Comparison of ENCODE assay signal across 9 cellular contexts in genomic region chr1:204287466-204287881, GRCh38.
DNase-seq lines count a peak whose midpoint lies in the region; ATAC-seq and TF ChIP-seq lines count a peak whose summit lies in the region.
"Had no signal": no experiment of that assay in that cellular context is flagged by ENCODE, and none has a peak within 500 bp of the region (broad histone marks: within the 10 kb centered on the region; RNA-seq: fewer than 3 reads in every experiment).

No MANE protein-coding gene starts in this region.

- H3K4me3 ChIP-seq in upper lobe of right lung: no peak overlapping the region

- CTCF ChIA-PET in activated naive CD4-positive, alpha-beta T cell treated with anti-CD3 and anti-CD28 coated beads for 36 hours (lab: Charles Lee): interaction anchor here (0.6 to 1.8 kb wide), 3 partner anchors 17 to 76 kb away, joined by 3 to 11 read pairs (median 3); no protein-coding TSS in a partner anchor

- no peaks in the 10 kb centered on the region for H3K27me3 ChIP-seq in upper lobe of right lung

- intact Hi-C loops in activated naive CD4-positive, alpha-beta T cell treated with anti-CD3 and anti-CD28 coated beads for 36 hours (cut with micrococcal nuclease): loop anchor here (2.0 kb wide), 1 partner anchor 37 kb away; no protein-coding TSS in a partner anchor
- intact Hi-C loops in upper lobe of right lung (cut with DNase I): no loop called here

- peak overlapping the region; percentile 86 for H3K4me3 Mint-ChIP-seq in activated naive CD4-positive, alpha-beta T cell treated with anti-CD3 and anti-CD28 coated beads, Interleukin-2, amount 50 U/mL, for 24 hours
- no peak overlapping the region for H3K4me3 Mint-ChIP-seq in activated naive CD4-positive, alpha-beta T cell treated with anti-CD3 and anti-CD28 coated beads for 36 hours

- DNase-seq in activated naive CD4-positive, alpha-beta T cell treated with anti-CD3 and anti-CD28 coated beads for 36 hours: no peak
- DNase-seq in caudate nucleus (lab: John Stamatoyannopoulos, UW): peak in 30 of 61 donors; percentile 35 to 90 (median 54)
- peak; percentile 71 for DNase-seq in medulla oblongata (ENCODE audit: extremely low spot score)
- DNase-seq in upper lobe of right lung: no peak
- no peak for DNase-seq in NCI-H524 (lab: John Stamatoyannopoulos, UW)
- DNase-seq in GDM1 (lab: John Stamatoyannopoulos, UW): no peak
- DNase-seq in SW480 (ENCODE audit: low spot score): no peak
- DNase-seq: NCI-H2081 treated with DMSO at 0.1 percent for 48 hours had no signal

- H3K4me1 Mint-ChIP-seq in activated naive CD4-positive, alpha-beta T cell treated with anti-CD3 and anti-CD28 coated beads, Interleukin-2, amount 50 U/mL, for 24 hours: peaks cover 34% of the 10 kb centered on the region
- H3K4me1 Mint-ChIP-seq in activated naive CD4-positive, alpha-beta T cell treated with anti-CD3 and anti-CD28 coated beads for 36 hours (ENCODE audit: low read depth): peaks cover 20% of the 10 kb centered on the region

- no peaks in the 10 kb centered on the region for H3K27me3 Mint-ChIP-seq in activated naive CD4-positive, alpha-beta T cell treated with anti-CD3 and anti-CD28 coated beads, Interleukin-2, amount 50 U/mL, for 24 hours
- peaks cover 2% of the 10 kb centered on the region for H3K27me3 Mint-ChIP-seq in activated naive CD4-positive, alpha-beta T cell treated with anti-CD3 and anti-CD28 coated beads for 36 hours (ENCODE audit: low read depth)

- H3K9me3 ChIP-seq in upper lobe of right lung: no peaks in the 10 kb centered on the region

- TF ChIP-seq CTCF in upper lobe of right lung (IDR thresholded peaks at IDR 0.05): no peak

- H3K4me1 ChIP-seq in upper lobe of right lung: peaks cover 32% of the 10 kb centered on the region

- H3K36me3 Mint-ChIP-seq in activated naive CD4-positive, alpha-beta T cell treated with anti-CD3 and anti-CD28 coated beads, Interleukin-2, amount 50 U/mL, for 24 hours: no peaks in the 10 kb centered on the region
- no peaks in the 10 kb centered on the region for H3K36me3 Mint-ChIP-seq in activated naive CD4-positive, alpha-beta T cell treated with anti-CD3 and anti-CD28 coated beads for 36 hours (ENCODE audit: low read depth)

- no peaks in the 10 kb centered on the region for H3K36me3 ChIP-seq in upper lobe of right lung

- no peaks in the 10 kb centered on the region for H3K9me3 Mint-ChIP-seq in activated naive CD4-positive, alpha-beta T cell treated with anti-CD3 and anti-CD28 coated beads, Interleukin-2, amount 50 U/mL, for 24 hours
- no peaks in the 10 kb centered on the region for H3K9me3 Mint-ChIP-seq in activated naive CD4-positive, alpha-beta T cell treated with anti-CD3 and anti-CD28 coated beads for 36 hours

- H3K27ac ChIP-seq in caudate nucleus (ENCODE audit: low read depth, low read length): peak overlapping the region; percentile 46
- peak overlapping the region; percentile 65 for H3K27ac ChIP-seq in upper lobe of right lung

- H3K27ac Mint-ChIP-seq in activated naive CD4-positive, alpha-beta T cell treated with anti-CD3 and anti-CD28 coated beads, Interleukin-2, amount 50 U/mL, for 24 hours: peak overlapping the region; percentile 91
- H3K27ac Mint-ChIP-seq in activated naive CD4-positive, alpha-beta T cell treated with anti-CD3 and anti-CD28 coated beads for 36 hours: no peak overlapping the region

- ATAC-seq in upper lobe of right lung: no peak
